In the genomic region with DNA sequence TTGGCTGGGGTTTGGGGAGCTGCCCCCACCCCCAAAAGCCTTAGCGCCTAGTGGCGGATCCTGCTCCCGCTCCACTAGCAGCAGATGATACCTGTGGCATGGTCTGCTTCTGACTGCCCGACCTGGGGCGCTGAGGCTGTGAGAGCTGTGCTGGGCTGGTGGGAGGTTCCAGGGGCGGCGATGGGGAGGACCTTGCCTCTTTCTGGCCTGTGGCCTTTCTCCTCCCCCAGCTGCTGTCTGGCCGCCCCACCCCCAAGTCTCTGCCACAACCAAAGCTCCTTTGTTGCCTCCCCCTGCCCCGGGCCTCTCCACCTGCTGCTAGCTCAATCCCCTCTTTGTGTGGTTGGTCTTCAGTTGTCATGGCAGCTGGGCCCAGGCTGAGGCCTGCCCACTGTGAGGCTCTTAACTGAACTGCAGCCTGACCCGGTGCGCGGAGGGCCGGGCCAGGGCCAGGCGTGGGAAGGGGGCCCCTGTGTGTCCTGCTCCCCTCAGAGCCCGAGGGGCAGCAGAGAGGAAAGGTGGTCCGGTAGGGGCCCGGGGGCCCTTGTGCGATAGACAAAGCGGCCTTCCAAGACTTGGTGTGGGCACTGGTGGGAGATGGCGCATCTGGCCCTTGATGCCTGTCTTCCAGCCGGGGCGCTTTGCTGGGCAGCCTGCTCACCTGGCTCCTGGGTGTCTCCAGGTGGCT, we compare ENCODE assay signal across 1 cellular context.
A peak's percentile ranks its signal among the peaks of the same experiment; 100 is the strongest.
TF ChIP-seq lines count a peak whose summit lies in the region.

No MANE protein-coding gene starts in this region.

TF ChIP-seq in HepG2, 621 proteins besides CTCF, POLR2A, EP300 and RAD21 (continued from another document and continues in another):
- TF ChIP-seq ZNF407 (CRISPR knock-in tag; IDR thresholded peaks at IDR 0.05; ENCODE audit: not compliant biosample characterization): no peak
- no peak for TF ChIP-seq KDM1A (CRISPR knock-in tag; IDR thresholded peaks at IDR 0.05)
- TF ChIP-seq EED (CRISPR knock-in tag; IDR thresholded peaks at IDR 0.05): peak; percentile 66
- TF ChIP-seq, protein P1, sequence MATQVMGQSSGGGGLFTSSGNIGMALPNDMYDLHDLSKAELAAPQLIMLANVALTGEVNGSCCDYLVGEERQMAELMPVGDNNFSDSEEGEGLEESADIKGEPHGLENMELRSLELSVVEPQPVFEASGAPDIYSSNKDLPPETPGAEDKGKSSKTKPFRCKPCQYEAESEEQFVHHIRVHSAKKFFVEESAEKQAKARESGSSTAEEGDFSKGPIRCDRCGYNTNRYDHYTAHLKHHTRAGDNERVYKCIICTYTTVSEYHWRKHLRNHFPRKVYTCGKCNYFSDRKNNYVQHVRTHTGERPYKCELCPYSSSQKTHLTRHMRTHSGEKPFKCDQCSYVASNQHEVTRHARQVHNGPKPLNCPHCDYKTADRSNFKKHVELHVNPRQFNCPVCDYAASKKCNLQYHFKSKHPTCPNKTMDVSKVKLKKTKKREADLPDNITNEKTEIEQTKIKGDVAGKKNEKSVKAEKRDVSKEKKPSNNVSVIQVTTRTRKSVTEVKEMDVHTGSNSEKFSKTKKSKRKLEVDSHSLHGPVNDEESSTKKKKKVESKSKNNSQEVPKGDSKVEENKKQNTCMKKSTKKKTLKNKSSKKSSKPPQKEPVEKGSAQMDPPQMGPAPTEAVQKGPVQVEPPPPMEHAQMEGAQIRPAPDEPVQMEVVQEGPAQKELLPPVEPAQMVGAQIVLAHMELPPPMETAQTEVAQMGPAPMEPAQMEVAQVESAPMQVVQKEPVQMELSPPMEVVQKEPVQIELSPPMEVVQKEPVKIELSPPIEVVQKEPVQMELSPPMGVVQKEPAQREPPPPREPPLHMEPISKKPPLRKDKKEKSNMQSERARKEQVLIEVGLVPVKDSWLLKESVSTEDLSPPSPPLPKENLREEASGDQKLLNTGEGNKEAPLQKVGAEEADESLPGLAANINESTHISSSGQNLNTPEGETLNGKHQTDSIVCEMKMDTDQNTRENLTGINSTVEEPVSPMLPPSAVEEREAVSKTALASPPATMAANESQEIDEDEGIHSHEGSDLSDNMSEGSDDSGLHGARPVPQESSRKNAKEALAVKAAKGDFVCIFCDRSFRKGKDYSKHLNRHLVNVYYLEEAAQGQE (IDR thresholded peaks at IDR 0.05; ENCODE audit: borderline replicate concordance in 1 of 2, low read depth in 1 of 2, low read length in 2 of 2): peak in 1 of 2 experiments; percentile 67; a peak in 1 of 4 replicates
- TF ChIP-seq KLF16 (CRISPR knock-in tag; IDR thresholded peaks at IDR 0.05): peak in 1 of 2 experiments; percentile 55; a peak in 1 of 4 replicates
- peak; percentile 23 for TF ChIP-seq ZFP36 (IDR thresholded peaks at IDR 0.05; ENCODE audit: borderline replicate concordance, low read depth, low read length, partially characterized antibody)
- TF ChIP-seq SP140L (CRISPR knock-in tag; IDR thresholded peaks at IDR 0.05; ENCODE audit: borderline replicate concordance): no peak
- TF ChIP-seq TBL1XR1 (IDR thresholded peaks at IDR 0.05; ENCODE audit: borderline replicate concordance, low read length, partially characterized antibody): peak; percentile 71
- TF ChIP-seq IRF1 (CRISPR knock-in tag; IDR thresholded peaks at IDR 0.05; ENCODE audit: low read depth): no peak
- TF ChIP-seq SP5 (CRISPR knock-in tag; IDR thresholded peaks at IDR 0.05; ENCODE audit: borderline replicate concordance, low read depth): peak; percentile 90
- peak; percentile 78 for TF ChIP-seq PRPF4 (IDR thresholded peaks at IDR 0.05; ENCODE audit: low read depth, low read length, poor library complexity, severe bottlenecking)
- no peak for TF ChIP-seq MLLT10 (CRISPR knock-in tag; IDR thresholded peaks at IDR 0.05)
- TF ChIP-seq ZC3H4 (CRISPR knock-in tag; IDR thresholded peaks at IDR 0.05; ENCODE audit: borderline replicate concordance): no peak
- no peak for TF ChIP-seq NONO (IDR thresholded peaks at IDR 0.05)
- peak; percentile 87 for TF ChIP-seq NONO (CRISPR knock-in tag; conservative IDR thresholded peaks at IDR 0.05)
- TF ChIP-seq, protein P2, sequence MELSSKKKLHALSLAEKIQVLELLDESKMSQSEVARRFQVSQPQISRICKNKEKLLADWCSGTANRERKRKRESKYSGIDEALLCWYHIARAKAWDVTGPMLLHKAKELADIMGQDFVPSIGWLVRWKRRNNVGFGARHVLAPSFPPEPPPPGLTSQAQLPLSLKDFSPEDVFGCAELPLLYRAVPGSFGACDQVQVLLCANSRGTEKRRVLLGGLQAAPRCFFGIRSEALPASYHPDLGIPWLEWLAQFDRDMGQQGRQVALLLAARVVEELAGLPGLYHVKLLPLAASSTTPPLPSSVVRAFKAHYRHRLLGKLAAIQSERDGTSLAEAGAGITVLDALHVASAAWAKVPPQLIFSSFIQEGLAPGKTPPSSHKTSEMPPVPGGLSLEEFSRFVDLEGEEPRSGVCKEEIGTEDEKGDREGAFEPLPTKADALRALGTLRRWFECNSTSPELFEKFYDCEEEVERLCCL (CRISPR knock-in tag; IDR thresholded peaks at IDR 0.05; ENCODE audit: borderline replicate concordance): no peak
- TF ChIP-seq BRD4 (CRISPR knock-in tag; IDR thresholded peaks at IDR 0.05): peak; percentile 54
- TF ChIP-seq, protein P3, sequence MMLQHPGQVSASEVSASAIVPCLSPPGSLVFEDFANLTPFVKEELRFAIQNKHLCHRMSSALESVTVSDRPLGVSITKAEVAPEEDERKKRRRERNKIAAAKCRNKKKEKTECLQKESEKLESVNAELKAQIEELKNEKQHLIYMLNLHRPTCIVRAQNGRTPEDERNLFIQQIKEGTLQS (CRISPR knock-in tag; IDR thresholded peaks at IDR 0.05): no peak
- TF ChIP-seq MED13 (CRISPR knock-in tag; IDR thresholded peaks at IDR 0.05): 0 out of 2 replicates have a peak, but pooled peaks have one; percentile 44
- TF ChIP-seq GATA4 (IDR thresholded peaks at IDR 0.05; ENCODE audit: borderline replicate concordance, low read depth): peak; percentile 57; the same call in 1 of the 2 replicates
- TF ChIP-seq CHD2 (IDR thresholded peaks at IDR 0.05; ENCODE audit: low read depth, low read length): peak; percentile 48; the same call in 1 of the 2 replicates
- no peak for TF ChIP-seq STAG1 (CRISPR knock-in tag; IDR thresholded peaks at IDR 0.05)
- peak; percentile 80; the same call in 1 of the 2 replicates for TF ChIP-seq ZNF691 (CRISPR knock-in tag; IDR thresholded peaks at IDR 0.05; ENCODE audit: borderline replicate concordance, low read depth)
- TF ChIP-seq KDM2A (CRISPR knock-in tag; IDR thresholded peaks at IDR 0.05; ENCODE audit: borderline replicate concordance, low read depth): peak; percentile 63; the same call in 1 of the 2 replicates
- peak; percentile 19; the same call in 1 of the 2 replicates for TF ChIP-seq ZIK1 (CRISPR knock-in tag; IDR thresholded peaks at IDR 0.05; ENCODE audit: borderline replicate concordance, low read depth)
- TF ChIP-seq ZBTB10 (CRISPR knock-in tag; IDR thresholded peaks at IDR 0.05; ENCODE audit: borderline replicate concordance): 0 out of 2 replicates have a peak, but pooled peaks have one; percentile 17
- TF ChIP-seq NCOA1 (CRISPR knock-in tag; IDR thresholded peaks at IDR 0.05): no peak
